9 cellular contexts compared by ENCODE assay signal in genomic region chr22:22720201-22720723, GRCh38.
DNase-seq lines count a peak whose midpoint lies in the region; ATAC-seq and TF ChIP-seq lines count a peak whose summit lies in the region.
"Had no signal": no experiment of that assay in that cellular context is flagged by ENCODE, and none has a peak within 500 bp of the region (broad histone marks: within the 10 kb centered on the region; RNA-seq: fewer than 3 reads in every experiment).

No MANE protein-coding gene starts in this region.

- H3K79me2 ChIP-seq in mesendoderm (ENCODE audit: control insufficient read depth, insufficient read depth, low read length) = no peaks in the 10 kb centered on the region

- DNase-seq in DMS 273 treated with DMSO at 0.1 percent for 48 hours (lab: John Stamatoyannopoulos, UW) = peak; percentile 54
- peak; percentile 21 for DNase-seq in SW480 (ENCODE audit: low spot score)
- DNase-seq in coronary artery (ENCODE audit: low spot score) = peak; percentile 35
- peak; percentile 87 for DNase-seq in mesendoderm
- peak; percentile 35 for DNase-seq in transverse colon
- no peak for DNase-seq in NCI-H2107 treated with DMSO at 0.1 percent for 48 hours (lab: John Stamatoyannopoulos, UW; ENCODE audit: unreplicated experiment)

- no peak overlapping the region for H2BK120ac ChIP-seq in mesendoderm (ENCODE audit: low read depth, low read length)

- H3K36me3 ChIP-seq in mesendoderm (ENCODE audit: control insufficient read depth, insufficient read depth, low read length) (no peaks in the 10 kb centered on the region), transverse colon (no peaks in the 10 kb centered on the region)
- H3K36me3 ChIP-seq: thoracic aorta had no signal

- no peak for TF ChIP-seq POLR2A in transverse colon (IDR thresholded peaks at IDR 0.05)

- H3K4me3 ChIP-seq in coronary artery (no peak overlapping the region), mesendoderm (ENCODE audit: low read length) (no peak overlapping the region), transverse colon (no peak overlapping the region)
- H3K4me3 ChIP-seq: thoracic aorta had no signal

- H3K27ac ChIP-seq in coronary artery (peak overlapping the region in 1 of 2 donors; percentile 43), mesendoderm (ENCODE audit: low read depth, low read length) (no peak overlapping the region), transverse colon (peak overlapping the region; percentile 45 to 67 (median 62))

- no peak overlapping the region for H3K4ac ChIP-seq in mesendoderm (ENCODE audit: low read depth, low read length)

- H3K27me3 ChIP-seq in mesendoderm (ENCODE audit: insufficient read depth, low read length, poor library complexity) (no peaks in the 10 kb centered on the region), transverse colon (no peaks in the 10 kb centered on the region)

- H2BK15ac ChIP-seq in mesendoderm (replicated peaks; ENCODE audit: low read depth) = no peak overlapping the region

- H3K36me3 Mint-ChIP-seq in IgD-negative memory B cell = no peaks in the 10 kb centered on the region

- no peaks in the 10 kb centered on the region for H3K9me3 Mint-ChIP-seq in IgD-negative memory B cell

- intact Hi-C loops in transverse colon (cut with DNase I; ENCODE audit: low total_unique reads) = no loop called here

- H3K79me1 ChIP-seq in mesendoderm (ENCODE audit: low read length) = no peaks in the 10 kb centered on the region

- peak overlapping the region; percentile 92 to 97 (median 96) for H3K27ac Mint-ChIP-seq in IgD-negative memory B cell

- H3K56ac ChIP-seq in mesendoderm (ENCODE audit: low read length) = no peak overlapping the region

- no peak overlapping the region for H4K5ac ChIP-seq in mesendoderm (ENCODE audit: low read length)

- TF ChIP-seq EP300 in transverse colon (IDR thresholded peaks at IDR 0.05; ENCODE audit: low read depth) = no peak

- no peak overlapping the region for H3K18ac ChIP-seq in mesendoderm (ENCODE audit: low read length)

- H3K9ac ChIP-seq in mesendoderm (ENCODE audit: low read length) = no peak overlapping the region

- in situ Hi-C loops in transverse colon (cut with MboI; ENCODE audit: low pct_ligation_motif_present in 1 of 4, low pct_unique_long_range_greater_than_20kb in 1 of 4, low sequenced_read_pairs in 3 of 4) = no loop called here

- H3K27me3 Mint-ChIP-seq in IgD-negative memory B cell = no peaks in the 10 kb centered on the region

- TF ChIP-seq CTCF in coronary artery (IDR thresholded peaks at IDR 0.05) = no peak
- TF ChIP-seq CTCF in transverse colon (IDR thresholded peaks at IDR 0.05) = peak; percentile 15 to 47 (median 34)

- no peak overlapping the region for H3K4me2 ChIP-seq in mesendoderm (ENCODE audit: low read length)

- no peaks in the 10 kb centered on the region for H3K9me3 ChIP-seq in transverse colon
- H3K9me3 ChIP-seq: thoracic aorta had no signal

- peak; percentile 48 for ATAC-seq in GM21360 (IDR thresholded peaks at IDR 0.05; ENCODE audit: unreplicated experiment)

- peak overlapping the region; percentile 65 to 90 (median 74) for H3K4me3 Mint-ChIP-seq in IgD-negative memory B cell

- peaks cover 31 to 47% (median 40%) of the 10 kb centered on the region in 3 donors for H3K4me1 Mint-ChIP-seq in IgD-negative memory B cell

- WGBS in mesendoderm (ENCODE audit: extremely low coverage, insufficient coverage, low lambda C conversion rate) = no CpG with 5 or more reads among the region's 3 CpGs
- 48% methylated on average over 3 of the region's 3 CpGs; no CpG with 5 or more reads in 1 of the 2 donors for WGBS in transverse colon (ENCODE audit: low coverage in 1 of 2), 2 donors

- H3K4me1 ChIP-seq in mesendoderm (ENCODE audit: control insufficient read depth, low read depth, low read length) (no peaks in the 10 kb centered on the region), transverse colon (peaks cover 0 to 12% (median 0%) of the 10 kb centered on the region in 4 donors)

- H2BK5ac ChIP-seq in mesendoderm (ENCODE audit: low read length) = no peak overlapping the region

- H2AK5ac ChIP-seq in mesendoderm (ENCODE audit: low read length) = no peak overlapping the region

- no peak overlapping the region for H4K8ac ChIP-seq in mesendoderm (ENCODE audit: low read depth, low read length)

- no peak overlapping the region for H3K23ac ChIP-seq in mesendoderm (ENCODE audit: low read length)
